ENCODE assay signal across 24 cellular contexts in the genomic region with DNA sequence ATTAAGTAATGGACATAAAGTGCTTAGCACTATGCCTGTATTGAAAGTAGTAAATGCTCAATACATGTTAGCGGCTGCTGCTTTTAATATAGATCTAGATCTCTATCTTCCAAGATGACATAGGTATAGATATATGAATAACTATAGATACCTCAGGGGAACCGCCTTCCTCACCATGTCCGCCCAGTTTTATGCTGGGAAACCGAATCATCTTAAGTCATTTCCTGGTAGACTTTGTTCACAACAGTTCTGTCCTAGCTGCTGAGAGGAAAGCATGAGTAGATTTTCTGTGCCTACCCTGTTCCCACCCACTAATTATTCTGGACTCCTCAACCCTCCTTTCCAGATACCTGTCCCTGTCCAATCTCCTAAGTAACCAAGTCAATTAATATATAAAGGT.
"Had no signal": no experiment of that assay in that cellular context is flagged by ENCODE, and none has a peak within 500 bp of the region (broad histone marks: within the 10 kb centered on the region; RNA-seq: fewer than 3 reads in every experiment).

No MANE protein-coding gene starts in this region.

- H3K4me3 ChIP-seq: coronary artery, testis, tibial artery, upper lobe of left lung had no signal

- H3K36me3 Mint-ChIP-seq: stimulated activated memory B cell treated with anti-CD40 and anti-IgM and Interleukin-4, amounts not matched to agents 10 μg/mL and 1 μg/mL and 100 μg/mL, for 72 hours had no signal

- H2AFZ ChIP-seq: parathyroid adenoma had no signal

- H3K36me3 ChIP-seq: tibial artery, upper lobe of left lung had no signal

- H3K9me3 ChIP-seq: testis had no signal

- H3K4me1 ChIP-seq: parathyroid adenoma, testis had no signal

- H3K27me3 ChIP-seq: testis, upper lobe of left lung had no signal

- H3K79me2 ChIP-seq: parathyroid adenoma had no signal

- H3K9me3 Mint-ChIP-seq: natural killer cell treated with Interleukin-12 subunit alpha and Interleukin-12 subunit beta and Interleukin-15 and Interleukin-18, amount 100 ng/mL, for 72 hours had no signal

- H3K4me1 Mint-ChIP-seq: neural crest cell had no signal

- H3K9ac ChIP-seq: parathyroid adenoma had no signal

- H3K27ac ChIP-seq: coronary artery, parathyroid adenoma, testis, tibial artery, upper lobe of left lung had no signal

- H3K27ac Mint-ChIP-seq: effector memory CD8-positive, alpha-beta T cell; naive B cell; natural killer cell treated with Interleukin-12 subunit alpha and Interleukin-12 subunit beta and Interleukin-15 and Interleukin-18, amount 100 ng/mL, for 72 hours; progenitor cell of endocrine pancreas; stimulated activated memory B cell treated with anti-CD40 and anti-IgM and Interleukin-4, amounts not matched to agents 10 μg/mL and 1 μg/mL and 100 μg/mL, for 72 hours had no signal

- H3K4me3 Mint-ChIP-seq: central memory CD8-positive, alpha-beta T cell; effector memory CD8-positive, alpha-beta T cell; naive B cell; natural killer cell treated with Interleukin-12 subunit alpha and Interleukin-12 subunit beta and Interleukin-15 and Interleukin-18, amount 100 ng/mL, for 72 hours; neural crest cell; stimulated activated memory B cell treated with anti-CD40 and anti-IgM and Interleukin-4, amounts not matched to agents 10 μg/mL and 1 μg/mL and 100 μg/mL, for 72 hours had no signal

- FAIRE-seq: endometrium, frontal cortex, keratinocyte, urothelium cell line had no signal

- DNase-seq: effector memory CD8-positive, alpha-beta T cell; erythroblast; mesendoderm; naive B cell; stimulated activated CD4-positive, alpha-beta T cell treated with anti-CD3 and anti-CD28 coated beads, Interleukin-2, amount 100 ng/mL, for 24 hours; stimulated activated CD4-positive, alpha-beta T cell treated with anti-CD3 and anti-CD28 coated beads, Interleukin-4, amount 100 ng/mL, for 24 hours; stimulated activated naive CD8-positive, alpha-beta T cell treated with anti-CD3 and anti-CD28 coated beads, Interleukin-15, Interleukin-2, amounts not matched to agents 100 U/mL and 50 U/mL, for 24 hours; substantia nigra; testis; tibial artery; upper lobe of left lung had no signal

- ATAC-seq: effector memory CD8-positive, alpha-beta T cell; left lobe of liver; natural killer cell treated with Interleukin-12 subunit alpha and Interleukin-12 subunit beta and Interleukin-15 and Interleukin-18, amount 100 ng/mL, for 72 hours; sciatic nerve; stimulated activated memory B cell treated with anti-CD40 and anti-IgM and Interleukin-4, amounts not matched to agents 10 μg/mL and 1 μg/mL and 100 μg/mL, for 72 hours; stimulated activated naive CD8-positive, alpha-beta T cell treated with anti-CD3 and anti-CD28 coated beads, Interleukin-15, Interleukin-2, amounts not matched to agents 100 U/mL and 50 U/mL, for 24 hours had no signal
